ENCODE assay signal across 19 cellular contexts in genomic region chr3:108524547-108524946, GRCh38. TPM values are rescaled to one million over a fixed set of nuclear protein-coding genes. Genes with fewer than 3 reads are reported as not detected.
A peak's percentile ranks its signal among the peaks of the same experiment; 100 is the strongest.
DNase-seq lines count a peak whose midpoint lies in the region; ATAC-seq and TF ChIP-seq lines count a peak whose summit lies in the region.
"Had no signal": no experiment of that assay in that cellular context is flagged by ENCODE, and none has a peak within 500 bp of the region (broad histone marks: within the 10 kb centered on the region; RNA-seq: fewer than 3 reads in every experiment).

No MANE protein-coding gene starts in this region.

- DNase-seq in Right ventricle myocardium superior (no peak), left ventricle myocardium superior (no peak), coronary artery (ENCODE audit: low spot score) (no peak), lung microvascular endothelial cell (ENCODE audit: low read depth in 2 of 2) (peak; percentile 9 to 22), caudate nucleus (lab: John Stamatoyannopoulos, UW) (no peak)
- DNase-seq: activated naive CD8-positive, alpha-beta T cell treated with anti-CD3 and anti-CD28 coated beads, Interleukin-2, amount 10 ng/mL, durations not matched to agents 7 days and 5 days; C1 segment of cervical spinal cord; dorsolateral prefrontal cortex; naive thymus-derived CD8-positive, alpha-beta T cell; Peyer's patch; posterior cingulate gyrus; stimulated activated naive CD8-positive, alpha-beta T cell treated with anti-CD3 and anti-CD28 coated beads, Interleukin-15, amount 100 ng/mL, for 72 hours had no signal

- intact Hi-C loops in Right ventricle myocardium superior (cut with DNase I) = no loop called here
- intact Hi-C loops in left ventricle myocardium superior (cut with micrococcal nuclease) = no loop called here

- TF ChIP-seq CTCF in coronary artery (IDR thresholded peaks at IDR 0.05) = no peak

- H3K4me3 ChIP-seq in coronary artery = peak overlapping the region; percentile 19
- H3K4me3 ChIP-seq: A549, dorsolateral prefrontal cortex, Peyer's patch, skin epidermis had no signal

- H3K27ac ChIP-seq in coronary artery (peak overlapping the region; percentile 43 to 58), caudate nucleus (ENCODE audit: low read depth, low read length) (no peak overlapping the region)
- H3K27ac ChIP-seq: A549, dorsolateral prefrontal cortex, skin epidermis had no signal

- peak; percentile 48 for ATAC-seq in Right ventricle myocardium superior (ENCODE audit: poor library complexity)
- ATAC-seq in left ventricle myocardium superior = no peak
- no peak for ATAC-seq in GM21717 (IDR thresholded peaks at IDR 0.05; ENCODE audit: unreplicated experiment)
- no peak for ATAC-seq in HG02798 (IDR thresholded peaks at IDR 0.05; ENCODE audit: poor library complexity, unreplicated experiment)
- ATAC-seq in HG02870 (IDR thresholded peaks at IDR 0.05; ENCODE audit: unreplicated experiment) = no peak
- ATAC-seq: A549; activated T-helper 17 cell treated with anti-CD3 and anti-CD28 coated beads, Interleukin-2, amount 50 U/mL, for 72 hours; naive thymus-derived CD8-positive, alpha-beta T cell; stimulated activated naive CD8-positive, alpha-beta T cell treated with anti-CD3 and anti-CD28 coated beads, Interleukin-15, amount 100 ng/mL, for 72 hours had no signal

RNA-seq across cellular contexts. Expression of gene MYH15, which starts 14.2 kb away (rescaled TPM):
- 0.13 TPM for total RNA-seq in Right ventricle myocardium superior
- total RNA-seq in left ventricle myocardium superior = 0.07 TPM
- total RNA-seq in lung microvascular endothelial cell = under 0.01 TPM in 2 replicates
- total RNA-seq: H1 had no signal

Comparison
In these comparisons a context has a peak if more than half of its experiments do, and no peak if none do; other contexts are left out.
1. DNase-seq: peak in lung microvascular endothelial cell (2 of 2); none in Right ventricle myocardium superior (single experiment), left ventricle myocardium superior (single experiment), coronary artery (single experiment) and caudate nucleus (0 of 61).